In genomic region chr11:108497317-108498045, GRCh38 we compare ENCODE assay signal across 1 cellular context.
TF ChIP-seq lines count a peak whose summit lies in the region.

No MANE protein-coding gene starts in this region.

TF ChIP-seq in HEK293, 187 proteins besides CTCF, POLR2A, EP300 and RAD21 (continued from another document):
- TF ChIP-seq PRDM6 (tag by site-specific recombination; IDR thresholded peaks at IDR 0.05) (peak; percentile 20; the same call in 1 of the 2 replicates), WT1 (tag by site-specific recombination; IDR thresholded peaks at IDR 0.05) (peak; percentile 30; the same call in 1 of the 2 replicates), ZNF266 (tag by site-specific recombination; IDR thresholded peaks at IDR 0.05; ENCODE audit: low read depth) (no peak), BCL11A (tag by site-specific recombination; IDR thresholded peaks at IDR 0.05; ENCODE audit: low read depth) (peak; percentile 48; the same call in 1 of the 2 replicates), EGR2 (tag by site-specific recombination; IDR thresholded peaks at IDR 0.05; ENCODE audit: low read depth) (peak; percentile 77), SP3 (tag by site-specific recombination; IDR thresholded peaks at IDR 0.05) (peak; percentile 20; the same call in 1 of the 2 replicates), ZFP37 (tag by site-specific recombination; IDR thresholded peaks at IDR 0.05) (peak; percentile 55; the same call in 1 of the 2 replicates), ZBTB21 (tag by site-specific recombination; IDR thresholded peaks at IDR 0.05) (peak; percentile 67; the same call in 1 of the 2 replicates), PRDM10 (tag by site-specific recombination; IDR thresholded peaks at IDR 0.05) (peak; percentile 57), ZXDB (tag by site-specific recombination; IDR thresholded peaks at IDR 0.05) (peak; percentile 80), SP7 (tag by site-specific recombination; IDR thresholded peaks at IDR 0.05) (peak; percentile 77), ZNF211 (tag by site-specific recombination; IDR thresholded peaks at IDR 0.05; ENCODE audit: low read depth) (no peak), ZEB2 (tag by site-specific recombination; IDR thresholded peaks at IDR 0.05) (peak; percentile 82), TRIM28 (IDR thresholded peaks at IDR 0.05; ENCODE audit: borderline replicate concordance, low read length) (peak; percentile 90; the same call in 1 of the 2 replicates), MEIS1 (CRISPR knock-in tag; IDR thresholded peaks at IDR 0.05; ENCODE audit: borderline replicate concordance) (no peak), KLF8 (tag by site-specific recombination; IDR thresholded peaks at IDR 0.05) (peak; percentile 75), MZF1 (tag by site-specific recombination; IDR thresholded peaks at IDR 0.05; ENCODE audit: borderline replicate concordance) (peak; percentile 63; the same call in 1 of the 2 replicates), SP2 (tag by site-specific recombination; IDR thresholded peaks at IDR 0.05) (peak; percentile 67), ZBTB20 (tag by site-specific recombination; IDR thresholded peaks at IDR 0.05) (peak; percentile 81), ZNF76 (tag by site-specific recombination; IDR thresholded peaks at IDR 0.05; ENCODE audit: borderline replicate concordance, low read depth) (peak; percentile 26; the same call in 1 of the 2 replicates), ZBTB17 (tag by site-specific recombination; IDR thresholded peaks at IDR 0.05) (peak; percentile 96), INSM2 (tag by site-specific recombination; IDR thresholded peaks at IDR 0.05) (peak; percentile 93), GLI4 (tag by site-specific recombination; IDR thresholded peaks at IDR 0.05) (no peak), ZNF221 (tag by site-specific recombination; IDR thresholded peaks at IDR 0.05; ENCODE audit: borderline replicate concordance) (no peak), ZNF513 (tag by site-specific recombination; IDR thresholded peaks at IDR 0.05) (no peak), PRDM1 (tag by site-specific recombination; IDR thresholded peaks at IDR 0.05) (peak; percentile 86), ZNF121 (tag by site-specific recombination; IDR thresholded peaks at IDR 0.05) (no peak), ZNF600 (tag by site-specific recombination; IDR thresholded peaks at IDR 0.05) (peak; percentile 99)
- TF ChIP-seq, protein P1, sequence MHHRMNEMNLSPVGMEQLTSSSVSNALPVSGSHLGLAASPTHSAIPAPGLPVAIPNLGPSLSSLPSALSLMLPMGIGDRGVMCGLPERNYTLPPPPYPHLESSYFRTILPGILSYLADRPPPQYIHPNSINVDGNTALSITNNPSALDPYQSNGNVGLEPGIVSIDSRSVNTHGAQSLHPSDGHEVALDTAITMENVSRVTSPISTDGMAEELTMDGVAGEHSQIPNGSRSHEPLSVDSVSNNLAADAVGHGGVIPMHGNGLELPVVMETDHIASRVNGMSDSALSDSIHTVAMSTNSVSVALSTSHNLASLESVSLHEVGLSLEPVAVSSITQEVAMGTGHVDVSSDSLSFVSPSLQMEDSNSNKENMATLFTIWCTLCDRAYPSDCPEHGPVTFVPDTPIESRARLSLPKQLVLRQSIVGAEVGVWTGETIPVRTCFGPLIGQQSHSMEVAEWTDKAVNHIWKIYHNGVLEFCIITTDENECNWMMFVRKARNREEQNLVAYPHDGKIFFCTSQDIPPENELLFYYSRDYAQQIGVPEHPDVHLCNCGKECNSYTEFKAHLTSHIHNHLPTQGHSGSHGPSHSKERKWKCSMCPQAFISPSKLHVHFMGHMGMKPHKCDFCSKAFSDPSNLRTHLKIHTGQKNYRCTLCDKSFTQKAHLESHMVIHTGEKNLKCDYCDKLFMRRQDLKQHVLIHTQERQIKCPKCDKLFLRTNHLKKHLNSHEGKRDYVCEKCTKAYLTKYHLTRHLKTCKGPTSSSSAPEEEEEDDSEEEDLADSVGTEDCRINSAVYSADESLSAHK (tag by site-specific recombination; IDR thresholded peaks at IDR 0.05): peak; percentile 10; the same call in 1 of the 2 replicates
- TF ChIP-seq, protein P2, sequence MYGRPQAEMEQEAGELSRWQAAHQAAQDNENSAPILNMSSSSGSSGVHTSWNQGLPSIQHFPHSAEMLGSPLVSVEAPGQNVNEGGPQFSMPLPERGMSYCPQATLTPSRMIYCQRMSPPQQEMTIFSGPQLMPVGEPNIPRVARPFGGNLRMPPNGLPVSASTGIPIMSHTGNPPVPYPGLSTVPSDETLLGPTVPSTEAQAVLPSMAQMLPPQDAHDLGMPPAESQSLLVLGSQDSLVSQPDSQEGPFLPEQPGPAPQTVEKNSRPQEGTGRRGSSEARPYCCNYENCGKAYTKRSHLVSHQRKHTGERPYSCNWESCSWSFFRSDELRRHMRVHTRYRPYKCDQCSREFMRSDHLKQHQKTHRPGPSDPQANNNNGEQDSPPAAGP (tag by site-specific recombination; IDR thresholded peaks at IDR 0.05): peak; percentile 80
- TF ChIP-seq, protein P3, sequence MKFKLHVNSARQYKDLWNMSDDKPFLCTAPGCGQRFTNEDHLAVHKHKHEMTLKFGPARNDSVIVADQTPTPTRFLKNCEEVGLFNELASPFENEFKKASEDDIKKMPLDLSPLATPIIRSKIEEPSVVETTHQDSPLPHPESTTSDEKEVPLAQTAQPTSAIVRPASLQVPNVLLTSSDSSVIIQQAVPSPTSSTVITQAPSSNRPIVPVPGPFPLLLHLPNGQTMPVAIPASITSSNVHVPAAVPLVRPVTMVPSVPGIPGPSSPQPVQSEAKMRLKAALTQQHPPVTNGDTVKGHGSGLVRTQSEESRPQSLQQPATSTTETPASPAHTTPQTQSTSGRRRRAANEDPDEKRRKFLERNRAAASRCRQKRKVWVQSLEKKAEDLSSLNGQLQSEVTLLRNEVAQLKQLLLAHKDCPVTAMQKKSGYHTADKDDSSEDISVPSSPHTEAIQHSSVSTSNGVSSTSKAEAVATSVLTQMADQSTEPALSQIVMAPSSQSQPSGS (tag by site-specific recombination; IDR thresholded peaks at IDR 0.05; ENCODE audit: low read depth): peak; percentile 58
- TF ChIP-seq, protein P4, sequence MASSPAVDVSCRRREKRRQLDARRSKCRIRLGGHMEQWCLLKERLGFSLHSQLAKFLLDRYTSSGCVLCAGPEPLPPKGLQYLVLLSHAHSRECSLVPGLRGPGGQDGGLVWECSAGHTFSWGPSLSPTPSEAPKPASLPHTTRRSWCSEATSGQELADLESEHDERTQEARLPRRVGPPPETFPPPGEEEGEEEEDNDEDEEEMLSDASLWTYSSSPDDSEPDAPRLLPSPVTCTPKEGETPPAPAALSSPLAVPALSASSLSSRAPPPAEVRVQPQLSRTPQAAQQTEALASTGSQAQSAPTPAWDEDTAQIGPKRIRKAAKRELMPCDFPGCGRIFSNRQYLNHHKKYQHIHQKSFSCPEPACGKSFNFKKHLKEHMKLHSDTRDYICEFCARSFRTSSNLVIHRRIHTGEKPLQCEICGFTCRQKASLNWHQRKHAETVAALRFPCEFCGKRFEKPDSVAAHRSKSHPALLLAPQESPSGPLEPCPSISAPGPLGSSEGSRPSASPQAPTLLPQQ (tag by site-specific recombination; IDR thresholded peaks at IDR 0.05): peak; percentile 51
- TF ChIP-seq, protein P5, sequence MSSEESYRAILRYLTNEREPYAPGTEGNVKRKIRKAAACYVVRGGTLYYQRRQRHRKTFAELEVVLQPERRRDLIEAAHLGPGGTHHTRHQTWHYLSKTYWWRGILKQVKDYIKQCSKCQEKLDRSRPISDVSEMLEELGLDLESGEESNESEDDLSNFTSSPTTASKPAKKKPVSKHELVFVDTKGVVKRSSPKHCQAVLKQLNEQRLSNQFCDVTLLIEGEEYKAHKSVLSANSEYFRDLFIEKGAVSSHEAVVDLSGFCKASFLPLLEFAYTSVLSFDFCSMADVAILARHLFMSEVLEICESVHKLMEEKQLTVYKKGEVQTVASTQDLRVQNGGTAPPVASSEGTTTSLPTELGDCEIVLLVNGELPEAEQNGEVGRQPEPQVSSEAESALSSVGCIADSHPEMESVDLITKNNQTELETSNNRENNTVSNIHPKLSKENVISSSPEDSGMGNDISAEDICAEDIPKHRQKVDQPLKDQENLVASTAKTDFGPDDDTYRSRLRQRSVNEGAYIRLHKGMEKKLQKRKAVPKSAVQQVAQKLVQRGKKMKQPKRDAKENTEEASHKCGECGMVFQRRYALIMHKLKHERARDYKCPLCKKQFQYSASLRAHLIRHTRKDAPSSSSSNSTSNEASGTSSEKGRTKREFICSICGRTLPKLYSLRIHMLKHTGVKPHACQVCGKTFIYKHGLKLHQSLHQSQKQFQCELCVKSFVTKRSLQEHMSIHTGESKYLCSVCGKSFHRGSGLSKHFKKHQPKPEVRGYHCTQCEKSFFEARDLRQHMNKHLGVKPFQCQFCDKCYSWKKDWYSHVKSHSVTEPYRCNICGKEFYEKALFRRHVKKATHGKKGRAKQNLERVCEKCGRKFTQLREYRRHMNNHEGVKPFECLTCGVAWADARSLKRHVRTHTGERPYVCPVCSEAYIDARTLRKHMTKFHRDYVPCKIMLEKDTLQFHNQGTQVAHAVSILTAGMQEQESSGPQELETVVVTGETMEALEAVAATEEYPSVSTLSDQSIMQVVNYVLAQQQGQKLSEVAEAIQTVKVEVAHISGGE (tag by site-specific recombination; conservative IDR thresholded peaks at IDR 0.05; ENCODE audit: low read depth): 0 out of 2 replicates have a peak, but pooled peaks have one; percentile 8
